In the genomic region with DNA sequence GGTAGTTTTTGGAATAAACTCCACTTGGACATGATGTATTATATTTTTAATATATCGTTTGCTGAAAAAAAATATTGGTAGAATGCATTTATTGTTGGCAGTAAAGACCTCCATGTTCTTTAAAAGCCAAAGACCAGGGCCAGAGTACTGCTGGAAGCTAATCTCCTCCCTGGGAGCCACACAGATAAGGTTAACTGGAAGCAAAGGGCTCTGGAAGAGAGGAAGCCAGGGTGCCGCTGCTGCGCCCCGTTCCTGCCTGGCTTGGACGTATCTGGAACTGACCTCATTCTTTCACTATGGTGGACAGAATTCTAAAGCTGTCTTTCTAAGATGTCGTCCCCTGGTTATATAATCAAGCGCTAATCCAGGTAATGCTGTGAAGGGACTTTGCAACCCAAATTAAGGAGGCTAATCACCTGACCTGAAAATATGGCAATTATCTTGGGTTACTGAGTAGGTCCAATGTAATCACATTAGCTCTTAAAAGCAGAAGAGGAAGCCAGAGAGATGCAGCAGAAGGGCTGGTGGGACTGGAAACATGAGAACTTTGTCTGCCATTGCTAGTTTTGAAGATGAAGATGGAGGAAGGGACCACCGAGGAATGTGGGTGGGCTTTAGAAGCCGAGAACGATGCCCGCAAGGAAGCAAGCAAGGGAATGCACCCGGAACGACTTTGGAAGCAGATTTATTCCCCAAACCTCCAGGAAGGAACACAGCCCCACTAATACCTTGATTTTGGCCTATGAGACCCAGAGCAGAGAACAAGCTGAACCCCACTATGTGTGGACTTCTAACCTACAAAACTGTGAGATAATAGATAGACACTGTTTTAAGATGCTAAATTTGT, we compare ENCODE assay signal across 1 cellular context.
TF ChIP-seq lines count a peak whose summit lies in the region.

No MANE protein-coding gene starts in this region.

TF ChIP-seq in K562, 482 proteins besides CTCF, POLR2A, EP300 and RAD21 (continued from another document and continues in another):
- TF ChIP-seq, protein P1, sequence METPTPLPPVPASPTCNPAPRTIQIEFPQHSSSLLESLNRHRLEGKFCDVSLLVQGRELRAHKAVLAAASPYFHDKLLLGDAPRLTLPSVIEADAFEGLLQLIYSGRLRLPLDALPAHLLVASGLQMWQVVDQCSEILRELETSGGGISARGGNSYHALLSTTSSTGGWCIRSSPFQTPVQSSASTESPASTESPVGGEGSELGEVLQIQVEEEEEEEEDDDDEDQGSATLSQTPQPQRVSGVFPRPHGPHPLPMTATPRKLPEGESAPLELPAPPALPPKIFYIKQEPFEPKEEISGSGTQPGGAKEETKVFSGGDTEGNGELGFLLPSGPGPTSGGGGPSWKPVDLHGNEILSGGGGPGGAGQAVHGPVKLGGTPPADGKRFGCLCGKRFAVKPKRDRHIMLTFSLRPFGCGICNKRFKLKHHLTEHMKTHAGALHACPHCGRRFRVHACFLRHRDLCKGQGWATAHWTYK (CRISPR knock-in tag; IDR thresholded peaks at IDR 0.05), result 0 out of 2 replicates have a peak, but pooled peaks have one; percentile 25
- TF ChIP-seq TBP (optimal IDR thresholded peaks at IDR 0.05; ENCODE audit: low read depth, low read length), result peak; percentile 7
- TF ChIP-seq ZNF445 (CRISPR knock-in tag; IDR thresholded peaks at IDR 0.05; ENCODE audit: low read depth), result 0 out of 2 replicates have a peak, but pooled peaks have one; percentile 10
- 0 out of 2 replicates have a peak, but pooled peaks have one; percentile 32 for TF ChIP-seq RB1 (IDR thresholded peaks at IDR 0.05; ENCODE audit: low read depth)
- TF ChIP-seq ZNF436 (CRISPR knock-in tag; IDR thresholded peaks at IDR 0.05), result no peak
- TF ChIP-seq RAD51 (IDR thresholded peaks at IDR 0.05; ENCODE audit: borderline replicate concordance, low read depth), result no peak
- TF ChIP-seq, protein P2, sequence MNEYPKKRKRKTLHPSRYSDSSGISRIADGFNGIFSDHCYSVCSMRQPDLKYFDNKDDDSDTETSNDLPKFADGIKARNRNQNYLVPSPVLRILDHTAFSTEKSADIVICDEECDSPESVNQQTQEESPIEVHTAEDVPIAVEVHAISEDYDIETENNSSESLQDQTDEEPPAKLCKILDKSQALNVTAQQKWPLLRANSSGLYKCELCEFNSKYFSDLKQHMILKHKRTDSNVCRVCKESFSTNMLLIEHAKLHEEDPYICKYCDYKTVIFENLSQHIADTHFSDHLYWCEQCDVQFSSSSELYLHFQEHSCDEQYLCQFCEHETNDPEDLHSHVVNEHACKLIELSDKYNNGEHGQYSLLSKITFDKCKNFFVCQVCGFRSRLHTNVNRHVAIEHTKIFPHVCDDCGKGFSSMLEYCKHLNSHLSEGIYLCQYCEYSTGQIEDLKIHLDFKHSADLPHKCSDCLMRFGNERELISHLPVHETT (CRISPR knock-in tag; conservative IDR thresholded peaks at IDR 0.05 in 1 of 2, IDR thresholded peaks at IDR 0.05 in 1 of 2), result peak in 1 of 2 experiments; percentile 61; a peak in 1 of 4 replicates
- TF ChIP-seq, protein P3, sequence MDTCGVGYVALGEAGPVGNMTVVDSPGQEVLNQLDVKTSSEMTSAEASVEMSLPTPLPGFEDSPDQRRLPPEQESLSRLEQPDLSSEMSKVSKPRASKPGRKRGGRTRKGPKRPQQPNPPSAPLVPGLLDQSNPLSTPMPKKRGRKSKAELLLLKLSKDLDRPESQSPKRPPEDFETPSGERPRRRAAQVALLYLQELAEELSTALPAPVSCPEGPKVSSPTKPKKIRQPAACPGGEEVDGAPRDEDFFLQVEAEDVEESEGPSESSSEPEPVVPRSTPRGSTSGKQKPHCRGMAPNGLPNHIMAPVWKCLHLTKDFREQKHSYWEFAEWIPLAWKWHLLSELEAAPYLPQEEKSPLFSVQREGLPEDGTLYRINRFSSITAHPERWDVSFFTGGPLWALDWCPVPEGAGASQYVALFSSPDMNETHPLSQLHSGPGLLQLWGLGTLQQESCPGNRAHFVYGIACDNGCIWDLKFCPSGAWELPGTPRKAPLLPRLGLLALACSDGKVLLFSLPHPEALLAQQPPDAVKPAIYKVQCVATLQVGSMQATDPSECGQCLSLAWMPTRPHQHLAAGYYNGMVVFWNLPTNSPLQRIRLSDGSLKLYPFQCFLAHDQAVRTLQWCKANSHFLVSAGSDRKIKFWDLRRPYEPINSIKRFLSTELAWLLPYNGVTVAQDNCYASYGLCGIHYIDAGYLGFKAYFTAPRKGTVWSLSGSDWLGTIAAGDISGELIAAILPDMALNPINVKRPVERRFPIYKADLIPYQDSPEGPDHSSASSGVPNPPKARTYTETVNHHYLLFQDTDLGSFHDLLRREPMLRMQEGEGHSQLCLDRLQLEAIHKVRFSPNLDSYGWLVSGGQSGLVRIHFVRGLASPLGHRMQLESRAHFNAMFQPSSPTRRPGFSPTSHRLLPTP (IDR thresholded peaks at IDR 0.05; ENCODE audit: borderline replicate concordance, extremely low read depth, insufficient read length), result no peak
- TF ChIP-seq ZNF586 (CRISPR knock-in tag; conservative IDR thresholded peaks at IDR 0.05), result no peak
- TF ChIP-seq, protein P4, sequence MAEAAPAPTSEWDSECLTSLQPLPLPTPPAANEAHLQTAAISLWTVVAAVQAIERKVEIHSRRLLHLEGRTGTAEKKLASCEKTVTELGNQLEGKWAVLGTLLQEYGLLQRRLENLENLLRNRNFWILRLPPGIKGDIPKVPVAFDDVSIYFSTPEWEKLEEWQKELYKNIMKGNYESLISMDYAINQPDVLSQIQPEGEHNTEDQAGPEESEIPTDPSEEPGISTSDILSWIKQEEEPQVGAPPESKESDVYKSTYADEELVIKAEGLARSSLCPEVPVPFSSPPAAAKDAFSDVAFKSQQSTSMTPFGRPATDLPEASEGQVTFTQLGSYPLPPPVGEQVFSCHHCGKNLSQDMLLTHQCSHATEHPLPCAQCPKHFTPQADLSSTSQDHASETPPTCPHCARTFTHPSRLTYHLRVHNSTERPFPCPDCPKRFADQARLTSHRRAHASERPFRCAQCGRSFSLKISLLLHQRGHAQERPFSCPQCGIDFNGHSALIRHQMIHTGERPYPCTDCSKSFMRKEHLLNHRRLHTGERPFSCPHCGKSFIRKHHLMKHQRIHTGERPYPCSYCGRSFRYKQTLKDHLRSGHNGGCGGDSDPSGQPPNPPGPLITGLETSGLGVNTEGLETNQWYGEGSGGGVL (CRISPR knock-in tag; IDR thresholded peaks at IDR 0.05), result no peak
- TF ChIP-seq SAFB (IDR thresholded peaks at IDR 0.05; ENCODE audit: borderline replicate concordance, low read depth, low read length), result no peak
- TF ChIP-seq, protein P5, sequence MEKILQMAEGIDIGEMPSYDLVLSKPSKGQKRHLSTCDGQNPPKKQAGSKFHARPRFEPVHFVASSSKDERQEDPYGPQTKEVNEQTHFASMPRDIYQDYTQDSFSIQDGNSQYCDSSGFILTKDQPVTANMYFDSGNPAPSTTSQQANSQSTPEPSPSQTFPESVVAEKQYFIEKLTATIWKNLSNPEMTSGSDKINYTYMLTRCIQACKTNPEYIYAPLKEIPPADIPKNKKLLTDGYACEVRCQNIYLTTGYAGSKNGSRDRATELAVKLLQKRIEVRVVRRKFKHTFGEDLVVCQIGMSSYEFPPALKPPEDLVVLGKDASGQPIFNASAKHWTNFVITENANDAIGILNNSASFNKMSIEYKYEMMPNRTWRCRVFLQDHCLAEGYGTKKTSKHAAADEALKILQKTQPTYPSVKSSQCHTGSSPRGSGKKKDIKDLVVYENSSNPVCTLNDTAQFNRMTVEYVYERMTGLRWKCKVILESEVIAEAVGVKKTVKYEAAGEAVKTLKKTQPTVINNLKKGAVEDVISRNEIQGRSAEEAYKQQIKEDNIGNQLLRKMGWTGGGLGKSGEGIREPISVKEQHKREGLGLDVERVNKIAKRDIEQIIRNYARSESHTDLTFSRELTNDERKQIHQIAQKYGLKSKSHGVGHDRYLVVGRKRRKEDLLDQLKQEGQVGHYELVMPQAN (IDR thresholded peaks at IDR 0.05; ENCODE audit: borderline replicate concordance), result no peak
- TF ChIP-seq TEAD4 (IDR thresholded peaks at IDR 0.05; ENCODE audit: low read length), result peak; percentile 60
- TF ChIP-seq TEAD4 (CRISPR knock-in tag; IDR thresholded peaks at IDR 0.05; ENCODE audit: borderline replicate concordance), result no peak
- TF ChIP-seq HCFC1 (IDR thresholded peaks at IDR 0.05; ENCODE audit: low read depth, low read length), result no peak
- TF ChIP-seq TCF3 (CRISPR knock-in tag; IDR thresholded peaks at IDR 0.05), result peak; percentile 51
- no peak for TF ChIP-seq TBL1XR1 (IDR thresholded peaks at IDR 0.05; ENCODE audit: low read length in 2 of 2)
- TF ChIP-seq FOXK2 (conservative IDR thresholded peaks at IDR 0.05 in 1 of 2, IDR thresholded peaks at IDR 0.05 in 1 of 2; ENCODE audit: low read depth in 2 of 2), result 0 out of 4 replicates have a peak, but pooled peaks of 1 of the 2 experiments have one; percentile 11
- no peak for TF ChIP-seq PHB (CRISPR knock-in tag; IDR thresholded peaks at IDR 0.05)
- 0 out of 2 replicates have a peak, but pooled peaks have one; percentile 21 for TF ChIP-seq MEF2A (IDR thresholded peaks at IDR 0.05; ENCODE audit: control insufficient read depth, low read depth, low read length)
- TF ChIP-seq, protein P6, sequence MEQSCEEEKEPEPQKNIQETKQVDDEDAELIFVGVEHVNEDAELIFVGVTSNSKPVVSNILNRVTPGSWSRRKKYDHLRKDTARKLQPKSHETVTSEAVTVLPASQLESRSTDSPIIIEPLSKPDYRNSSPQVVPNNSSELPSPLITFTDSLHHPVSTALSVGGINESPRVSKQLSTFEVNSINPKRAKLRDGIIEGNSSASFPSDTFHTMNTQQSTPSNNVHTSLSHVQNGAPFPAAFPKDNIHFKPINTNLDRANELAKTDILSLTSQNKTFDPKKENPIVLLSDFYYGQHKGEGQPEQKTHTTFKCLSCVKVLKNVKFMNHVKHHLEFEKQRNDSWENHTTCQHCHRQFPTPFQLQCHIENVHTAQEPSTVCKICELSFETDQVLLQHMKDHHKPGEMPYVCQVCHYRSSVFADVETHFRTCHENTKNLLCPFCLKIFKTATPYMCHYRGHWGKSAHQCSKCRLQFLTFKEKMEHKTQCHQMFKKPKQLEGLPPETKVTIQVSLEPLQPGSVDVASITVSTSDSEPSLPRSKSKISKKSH (CRISPR knock-in tag; IDR thresholded peaks at IDR 0.05), result no peak
- TF ChIP-seq KLF13 (tag; IDR thresholded peaks at IDR 0.05; ENCODE audit: borderline replicate concordance, low read depth), result 0 out of 2 replicates have a peak, but pooled peaks have one; percentile 24
- TF ChIP-seq, protein P7, sequence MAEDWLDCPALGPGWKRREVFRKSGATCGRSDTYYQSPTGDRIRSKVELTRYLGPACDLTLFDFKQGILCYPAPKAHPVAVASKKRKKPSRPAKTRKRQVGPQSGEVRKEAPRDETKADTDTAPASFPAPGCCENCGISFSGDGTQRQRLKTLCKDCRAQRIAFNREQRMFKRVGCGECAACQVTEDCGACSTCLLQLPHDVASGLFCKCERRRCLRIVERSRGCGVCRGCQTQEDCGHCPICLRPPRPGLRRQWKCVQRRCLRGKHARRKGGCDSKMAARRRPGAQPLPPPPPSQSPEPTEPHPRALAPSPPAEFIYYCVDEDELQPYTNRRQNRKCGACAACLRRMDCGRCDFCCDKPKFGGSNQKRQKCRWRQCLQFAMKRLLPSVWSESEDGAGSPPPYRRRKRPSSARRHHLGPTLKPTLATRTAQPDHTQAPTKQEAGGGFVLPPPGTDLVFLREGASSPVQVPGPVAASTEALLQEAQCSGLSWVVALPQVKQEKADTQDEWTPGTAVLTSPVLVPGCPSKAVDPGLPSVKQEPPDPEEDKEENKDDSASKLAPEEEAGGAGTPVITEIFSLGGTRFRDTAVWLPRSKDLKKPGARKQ (CRISPR knock-in tag; IDR thresholded peaks at IDR 0.05), result no peak
- no peak for TF ChIP-seq NR2C2 (CRISPR knock-in tag; IDR thresholded peaks at IDR 0.05)
- no peak for TF ChIP-seq NR2C2 (tag; IDR thresholded peaks at IDR 0.05)
- TF ChIP-seq ZC3H4 (CRISPR knock-in tag; IDR thresholded peaks at IDR 0.05; ENCODE audit: borderline replicate concordance), result no peak
- TF ChIP-seq, protein P8, sequence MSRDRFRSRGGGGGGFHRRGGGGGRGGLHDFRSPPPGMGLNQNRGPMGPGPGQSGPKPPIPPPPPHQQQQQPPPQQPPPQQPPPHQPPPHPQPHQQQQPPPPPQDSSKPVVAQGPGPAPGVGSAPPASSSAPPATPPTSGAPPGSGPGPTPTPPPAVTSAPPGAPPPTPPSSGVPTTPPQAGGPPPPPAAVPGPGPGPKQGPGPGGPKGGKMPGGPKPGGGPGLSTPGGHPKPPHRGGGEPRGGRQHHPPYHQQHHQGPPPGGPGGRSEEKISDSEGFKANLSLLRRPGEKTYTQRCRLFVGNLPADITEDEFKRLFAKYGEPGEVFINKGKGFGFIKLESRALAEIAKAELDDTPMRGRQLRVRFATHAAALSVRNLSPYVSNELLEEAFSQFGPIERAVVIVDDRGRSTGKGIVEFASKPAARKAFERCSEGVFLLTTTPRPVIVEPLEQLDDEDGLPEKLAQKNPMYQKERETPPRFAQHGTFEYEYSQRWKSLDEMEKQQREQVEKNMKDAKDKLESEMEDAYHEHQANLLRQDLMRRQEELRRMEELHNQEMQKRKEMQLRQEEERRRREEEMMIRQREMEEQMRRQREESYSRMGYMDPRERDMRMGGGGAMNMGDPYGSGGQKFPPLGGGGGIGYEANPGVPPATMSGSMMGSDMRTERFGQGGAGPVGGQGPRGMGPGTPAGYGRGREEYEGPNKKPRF (IDR thresholded peaks at IDR 0.05; ENCODE audit: low read depth, low read length), result no peak
- no peak for TF ChIP-seq SP1 (CRISPR knock-in tag; IDR thresholded peaks at IDR 0.05)
- TF ChIP-seq CHD1 (IDR thresholded peaks at IDR 0.05; ENCODE audit: low read length), result peak; percentile 37
- TF ChIP-seq ZNF699 (CRISPR knock-in tag; IDR thresholded peaks at IDR 0.05; ENCODE audit: insufficient replicate concordance), result no peak
- 0 out of 2 replicates have a peak, but pooled peaks have one; percentile 32 for TF ChIP-seq SMARCA5 (IDR thresholded peaks at IDR 0.05)
- TF ChIP-seq ADNP (tag; IDR thresholded peaks at IDR 0.05), result no peak
- TF ChIP-seq SIX5 (IDR thresholded peaks at IDR 0.05; ENCODE audit: borderline replicate concordance in 1 of 2, insufficient read depth in 1 of 2, low read depth in 1 of 2, low read length in 2 of 2), result no peak
- TF ChIP-seq, protein P9, sequence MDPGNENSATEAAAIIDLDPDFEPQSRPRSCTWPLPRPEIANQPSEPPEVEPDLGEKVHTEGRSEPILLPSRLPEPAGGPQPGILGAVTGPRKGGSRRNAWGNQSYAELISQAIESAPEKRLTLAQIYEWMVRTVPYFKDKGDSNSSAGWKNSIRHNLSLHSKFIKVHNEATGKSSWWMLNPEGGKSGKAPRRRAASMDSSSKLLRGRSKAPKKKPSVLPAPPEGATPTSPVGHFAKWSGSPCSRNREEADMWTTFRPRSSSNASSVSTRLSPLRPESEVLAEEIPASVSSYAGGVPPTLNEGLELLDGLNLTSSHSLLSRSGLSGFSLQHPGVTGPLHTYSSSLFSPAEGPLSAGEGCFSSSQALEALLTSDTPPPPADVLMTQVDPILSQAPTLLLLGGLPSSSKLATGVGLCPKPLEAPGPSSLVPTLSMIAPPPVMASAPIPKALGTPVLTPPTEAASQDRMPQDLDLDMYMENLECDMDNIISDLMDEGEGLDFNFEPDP (CRISPR knock-in tag; IDR thresholded peaks at IDR 0.05), result no peak
- TF ChIP-seq, protein P10, sequence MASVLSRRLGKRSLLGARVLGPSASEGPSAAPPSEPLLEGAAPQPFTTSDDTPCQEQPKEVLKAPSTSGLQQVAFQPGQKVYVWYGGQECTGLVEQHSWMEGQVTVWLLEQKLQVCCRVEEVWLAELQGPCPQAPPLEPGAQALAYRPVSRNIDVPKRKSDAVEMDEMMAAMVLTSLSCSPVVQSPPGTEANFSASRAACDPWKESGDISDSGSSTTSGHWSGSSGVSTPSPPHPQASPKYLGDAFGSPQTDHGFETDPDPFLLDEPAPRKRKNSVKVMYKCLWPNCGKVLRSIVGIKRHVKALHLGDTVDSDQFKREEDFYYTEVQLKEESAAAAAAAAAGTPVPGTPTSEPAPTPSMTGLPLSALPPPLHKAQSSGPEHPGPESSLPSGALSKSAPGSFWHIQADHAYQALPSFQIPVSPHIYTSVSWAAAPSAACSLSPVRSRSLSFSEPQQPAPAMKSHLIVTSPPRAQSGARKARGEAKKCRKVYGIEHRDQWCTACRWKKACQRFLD (CRISPR knock-in tag; IDR thresholded peaks at IDR 0.05), result peak; percentile 40; the same call in 1 of the 2 replicates
- TF ChIP-seq ARID1B (IDR thresholded peaks at IDR 0.05), result peak; percentile 50
- no peak for TF ChIP-seq RBM17 (IDR thresholded peaks at IDR 0.05; ENCODE audit: borderline replicate concordance, low read depth, low read length)
